Comparison of ENCODE assay signal across 8 cellular contexts in genomic region chr14:21098134-21098891, GRCh38. TPM values are rescaled to one million over a fixed set of nuclear protein-coding genes. Genes with fewer than 3 reads are reported as not detected.
DNase-seq lines count a peak whose midpoint lies in the region; ATAC-seq, FAIRE-seq and TF ChIP-seq lines count a peak whose summit lies in the region.

ZNF219 (minus strand) TSS chr14:21098655; CDS start chr14:21093591, 5,064 bp downstream.

- H3K4me2 ChIP-seq in hepatocyte, result peak within 1 kb of the TSS; percentile 75

- H3K36me3 ChIP-seq in Peyer's patch (no peaks in the 10 kb centered on the region), body of pancreas (replicated peaks in 1 of 2; ENCODE audit: insufficient read depth in 1 of 2, low read depth in 2 of 2) (no peaks in the 10 kb centered on the region), hepatocyte (replicated peaks; ENCODE audit: insufficient read depth, low read depth) (no peaks in the 10 kb centered on the region)

- H3K4me1 ChIP-seq in Peyer's patch (peaks cover 0 to 37% (median 3%) of the 10 kb centered on the region in 4 donors), body of pancreas (peaks cover 29% of the 10 kb centered on the region), hepatocyte (ENCODE audit: insufficient read depth) (peaks cover 48% of the 10 kb centered on the region)

- H3K27ac Mint-ChIP-seq in progenitor cell of endocrine pancreas, result peak within 1 kb of the TSS; percentile 98

- H3K4me1 Mint-ChIP-seq in progenitor cell of endocrine pancreas (ENCODE audit: low read depth), result peaks cover 59% of the 10 kb centered on the region

- H3K9me3 ChIP-seq in Peyer's patch (no peaks in the 10 kb centered on the region), body of pancreas (no peaks in the 10 kb centered on the region), hepatocyte (ENCODE audit: low read depth) (no peaks in the 10 kb centered on the region)

- TF ChIP-seq POLR2A in H54 (IDR thresholded peaks at IDR 0.05; ENCODE audit: low read depth, low read length) (no peak), Peyer's patch (IDR thresholded peaks at IDR 0.05) (peak in 1 of 2 donors; percentile 41), body of pancreas (IDR thresholded peaks at IDR 0.05) (peak in 1 of 3 donors; percentile 38)

- 2% methylated on average over 7 to 41 of the region's 87 CpGs for WGBS in body of pancreas, 2 donors
- 3% methylated on average over 9 of the region's 87 CpGs for WGBS in hepatocyte (ENCODE audit: low lambda C conversion rate, missing lambda C conversion rate)

- peak within 1 kb of the TSS; percentile 82 to 97 (median 90) for H3K27ac ChIP-seq in Peyer's patch
- peak within 1 kb of the TSS; percentile 79 to 92 (median 88) for H3K27ac ChIP-seq in body of pancreas
- H3K27ac ChIP-seq in hepatocyte, result peak within 1 kb of the TSS; percentile 88

- H3K9me3 Mint-ChIP-seq in progenitor cell of endocrine pancreas (ENCODE audit: low read depth), result no peaks in the 10 kb centered on the region

- H4K20me1 ChIP-seq in hepatocyte (ENCODE audit: insufficient read depth, poor library complexity, severe bottlenecking), result peaks cover 10% of the 10 kb centered on the region

- no peaks in the 10 kb centered on the region for H3K27me3 Mint-ChIP-seq in progenitor cell of endocrine pancreas

- H3K9me2 ChIP-seq in hepatocyte (replicated peaks; ENCODE audit: insufficient read depth), result no peaks in the 10 kb centered on the region

- H3K4me3 ChIP-seq in Peyer's patch (peak within 1 kb of the TSS; percentile 61 to 84 (median 71)), body of pancreas (peak within 1 kb of the TSS; percentile 35 to 40), hepatocyte (peak within 1 kb of the TSS; percentile 47)

- DNase-seq in Ammon's horn (ENCODE audit: low spot score) (peak; percentile 71), H54 (ENCODE audit: insufficient read length, low spot score) (no peak), Peyer's patch (peak; percentile 40 to 77 (median 73)), body of pancreas (peak; percentile 49 to 64 (median 60)), hepatocyte (ENCODE audit: low spot score) (peak; percentile 75), progenitor cell of endocrine pancreas (ENCODE audit: low spot score, unreplicated experiment) (peak; percentile 56), middle frontal gyrus (ENCODE audit: extremely low spot score, low spot score) (no peak), AML-193 (lab: John Stamatoyannopoulos, UW) (no peak)

- peak within 1 kb of the TSS; percentile 55 for H2AFZ ChIP-seq in hepatocyte

- peak; percentile 45 for FAIRE-seq in H54 (lab: Jason Lieb, UNC)

- peak; percentile 47 for ATAC-seq in body of pancreas

- peak within 1 kb of the TSS; percentile 93 for H3K4me3 Mint-ChIP-seq in progenitor cell of endocrine pancreas (ENCODE audit: low read depth)

- H3K27me3 ChIP-seq in Peyer's patch (no peaks in the 10 kb centered on the region), body of pancreas (no peaks in the 10 kb centered on the region), hepatocyte (no peaks in the 10 kb centered on the region)

- peak in 2 of 6 experiments; percentile 1 to 25 for TF ChIP-seq CTCF in Peyer's patch (IDR thresholded peaks at IDR 0.05)
- peak in 2 of 7 experiments; percentile 8 to 11 for TF ChIP-seq CTCF in body of pancreas (IDR thresholded peaks at IDR 0.05)
- no peak for TF ChIP-seq CTCF in hepatocyte (IDR thresholded peaks at IDR 0.05; ENCODE audit: poor library complexity)
- peak; percentile 15 for TF ChIP-seq CTCF in progenitor cell of endocrine pancreas (IDR thresholded peaks at IDR 0.05; ENCODE audit: unreplicated experiment)

- peaks cover 6% of the 10 kb centered on the region for H3K36me3 Mint-ChIP-seq in progenitor cell of endocrine pancreas (ENCODE audit: insufficient read depth)

- intact Hi-C loops in body of pancreas (cut with DNase I), result no loop called here

- peaks cover 49% of the 10 kb centered on the region for H3K79me2 ChIP-seq in hepatocyte

RNA-seq across cellular contexts. Expression of gene ZNF219, which starts in this region (rescaled TPM):
- total RNA-seq in Peyer's patch, result 10 to 100 TPM; 41.3 to 68.8 (median 63.2) TPM
- total RNA-seq in body of pancreas, result 10 to 100 TPM; 28.3 to 39.2 TPM
- 29.5 and 52.8 TPM in 2 replicates for total RNA-seq in hepatocyte
- polyA plus RNA-seq in hepatocyte, result 24.4 and 25.1 TPM in 2 replicates
- total RNA-seq in progenitor cell of endocrine pancreas, result 103 and 111 TPM in 2 replicates

Comparison
In these comparisons a context has a peak if more than half of its experiments do, and no peak if none do; other contexts are left out.
1. DNase-seq: peak in Ammon's horn (single experiment), Peyer's patch (3 of 3), body of pancreas (4 of 4), hepatocyte (single experiment) and progenitor cell of endocrine pancreas (single experiment); none in H54 (single experiment), middle frontal gyrus (single experiment) and AML-193 (0 of 2).
2. Peak in every context shown above with its lines, with median percentiles within 50 percentile points of each other: H3K27ac ChIP-seq and H3K4me3 ChIP-seq.